Comparison of ENCODE assay signal across 28 cellular contexts in genomic region chr2:162828545-162828944, GRCh38. TPM values are rescaled to one million over a fixed set of nuclear protein-coding genes. Genes with fewer than 3 reads are reported as not detected.
A peak's percentile ranks its signal among the peaks of the same experiment; 100 is the strongest.
DNase-seq lines count a peak whose midpoint lies in the region; ATAC-seq and TF ChIP-seq lines count a peak whose summit lies in the region.
"Had no signal": no experiment of that assay in that cellular context is flagged by ENCODE, and none has a peak within 500 bp of the region (broad histone marks: within the 10 kb centered on the region; RNA-seq: fewer than 3 reads in every experiment).

No MANE protein-coding gene starts in this region.

- H3K27ac ChIP-seq in PC-3 (ENCODE audit: low read length), result no peak overlapping the region
- H3K27ac ChIP-seq in H9 (ENCODE audit: insufficient read length, low read depth, low read length), result no peak overlapping the region
- H3K27ac ChIP-seq: ascending aorta, ovary, thoracic aorta had no signal

- no peaks in the 10 kb centered on the region for H3K23me2 ChIP-seq in H9 (ENCODE audit: insufficient read length, low read depth, low read length, poor library complexity, severe bottlenecking)

- H3K79me2 ChIP-seq in PC-3 (ENCODE audit: low read length) (no peaks in the 10 kb centered on the region), H9 (ENCODE audit: insufficient read depth, low read length) (no peaks in the 10 kb centered on the region)

- no peak overlapping the region for H2BK15ac ChIP-seq in H9 (ENCODE audit: low read depth, low read length)

- no peak overlapping the region for H2AK5ac ChIP-seq in H9 (ENCODE audit: insufficient read length, low read length)

- no peak overlapping the region for H3K4me3 ChIP-seq in PC-3 (ENCODE audit: low read length)
- H3K4me3 ChIP-seq: ascending aorta, ovary, thoracic aorta had no signal

- H3K27ac Mint-ChIP-seq in H9, result no peak overlapping the region
- H3K27ac Mint-ChIP-seq: activated naive CD8-positive, alpha-beta T cell; activated T-helper 2 cell treated with anti-CD3 and anti-CD28 coated beads, Interferon-gamma antibody, Interleukin-2, Interleukin-4, amounts not matched to agents 10 μg/mL and 5 μg/mL and 100 μg/mL, durations not matched to agents 14 hours and 24 hours and 36 hours; natural killer cell treated with Interleukin-12 subunit alpha and Interleukin-12 subunit beta and Interleukin-15 and Interleukin-18, amount 100 ng/mL, for 72 hours had no signal

- H2AFZ ChIP-seq in PC-3 (ENCODE audit: low read length) (no peak overlapping the region), H9 (ENCODE audit: low read length) (no peak overlapping the region)

- no peak overlapping the region for H3K18ac ChIP-seq in H9 (ENCODE audit: insufficient read length, low read depth, low read length)

- H3K4me1 ChIP-seq in PC-3 (ENCODE audit: insufficient read depth, low read length) (no peaks in the 10 kb centered on the region), H9 (ENCODE audit: insufficient read depth, low read length) (peaks cover 2% of the 10 kb centered on the region; the same call in 1 of the 2 replicates)
- H3K4me1 ChIP-seq: ascending aorta, BE2C had no signal

- no peaks in the 10 kb centered on the region for H3K79me1 ChIP-seq in H9 (ENCODE audit: insufficient read depth, low read depth, low read length, poor library complexity, severe bottlenecking)

- CTCF ChIA-PET in PC-3 (lab: Charles Lee), result no interaction called here

- no peak overlapping the region for H3K23ac ChIP-seq in H9 (ENCODE audit: insufficient read length, low read depth, low read length)

- no peak overlapping the region for H2BK5ac ChIP-seq in H9 (ENCODE audit: insufficient read length, low read length)

- no peak overlapping the region for H2BK120ac ChIP-seq in H9 (ENCODE audit: low read depth, low read length, poor library complexity, severe bottlenecking)

- no peaks in the 10 kb centered on the region for H3K9me2 ChIP-seq in PC-3 (replicated peaks; ENCODE audit: low read length)

- H2BK12ac ChIP-seq in H9 (ENCODE audit: insufficient read length, low read depth, low read length), result no peak overlapping the region

- no peak overlapping the region for H4K5ac ChIP-seq in H9 (ENCODE audit: insufficient read length, low read depth, low read length)

- POLR2A ChIA-PET in PC-3 (lab: Charles Lee; ENCODE audit: unreplicated experiment), result no interaction called here

- H3T11ph ChIP-seq in H9 (ENCODE audit: low read length), result no peak overlapping the region

- ATAC-seq in PC-3 (no peak), HG02763 (IDR thresholded peaks at IDR 0.05; ENCODE audit: unreplicated experiment) (no peak), GM18517 (IDR thresholded peaks at IDR 0.05; ENCODE audit: unreplicated experiment) (no peak), HG03460 (IDR thresholded peaks at IDR 0.05; ENCODE audit: unreplicated experiment) (no peak)
- ATAC-seq: natural killer cell treated with Interleukin-12 subunit alpha and Interleukin-12 subunit beta and Interleukin-15 and Interleukin-18, amount 100 ng/mL, for 72 hours; right cardiac atrium had no signal

- H2BK20ac ChIP-seq in H9 (ENCODE audit: low read depth, low read length, poor library complexity, severe bottlenecking), result no peak overlapping the region

- H3K4me2 ChIP-seq in PC-3 (ENCODE audit: low read length), result no peak overlapping the region
- no peak overlapping the region for H3K4me2 ChIP-seq in H9 (ENCODE audit: insufficient read depth, insufficient read length, low read length)

- intact Hi-C loops in PC-3 (cut with micrococcal nuclease), result no loop called here

- no peak overlapping the region for H3K4ac ChIP-seq in H9 (ENCODE audit: low read depth, low read length)

- no peaks in the 10 kb centered on the region for H3K36me3 Mint-ChIP-seq in H9 (ENCODE audit: insufficient read depth in 1 of 3, low read depth in 3 of 3)
- H3K36me3 Mint-ChIP-seq: activated naive CD8-positive, alpha-beta T cell; natural killer cell treated with Interleukin-12 subunit alpha and Interleukin-12 subunit beta and Interleukin-15 and Interleukin-18, amount 100 ng/mL, for 72 hours had no signal

- peaks cover 13% of the 10 kb centered on the region; the same call in 1 of the 2 replicates for H3K27me3 ChIP-seq in PC-3 (ENCODE audit: low read length)
- H3K27me3 ChIP-seq in H9 (ENCODE audit: insufficient read depth, low read length), result no peaks in the 10 kb centered on the region
- H3K27me3 ChIP-seq: ascending aorta, BE2C, ovary had no signal

- WGBS in H9 (ENCODE audit: extremely low coverage, insufficient read length, low lambda C conversion rate), result no CpG with 5 or more reads among the region's 2 CpGs

- H4K8ac ChIP-seq in H9 (replicated peaks; ENCODE audit: insufficient read length, low read depth, low read length), result no peak overlapping the region

- H3K14ac ChIP-seq in H9 (ENCODE audit: insufficient read depth, low read length), result no peak overlapping the region

- H3K9me3 Mint-ChIP-seq in H9, result no peaks in the 10 kb centered on the region
- H3K9me3 Mint-ChIP-seq: activated T-helper 2 cell treated with anti-CD3 and anti-CD28 coated beads, Interferon-gamma antibody, Interleukin-2, Interleukin-4, amounts not matched to agents 10 μg/mL and 5 μg/mL and 100 μg/mL, durations not matched to agents 14 hours and 24 hours and 36 hours had no signal

- no peak overlapping the region for H3K56ac ChIP-seq in H9 (ENCODE audit: insufficient read length, low read depth, low read length)

- no peaks in the 10 kb centered on the region for H4K20me1 ChIP-seq in PC-3 (ENCODE audit: low read length)
- no peaks in the 10 kb centered on the region for H4K20me1 ChIP-seq in H9 (ENCODE audit: control insufficient read depth, insufficient read depth, insufficient read length)

- peaks cover 7 to 8% of the 10 kb centered on the region in 2 experiments for H3K4me1 Mint-ChIP-seq in H9

- no peak overlapping the region for H3K4me3 Mint-ChIP-seq in H9
- H3K4me3 Mint-ChIP-seq: activated naive CD8-positive, alpha-beta T cell; natural killer cell treated with Interleukin-12 subunit alpha and Interleukin-12 subunit beta and Interleukin-15 and Interleukin-18, amount 100 ng/mL, for 72 hours had no signal

- peaks cover 3% of the 10 kb centered on the region; the same call in 1 of the 2 replicates for H3K27me3 Mint-ChIP-seq in H9 (ENCODE audit: low read depth)
- H3K27me3 Mint-ChIP-seq: activated naive CD8-positive, alpha-beta T cell; natural killer cell treated with Interleukin-12 subunit alpha and Interleukin-12 subunit beta and Interleukin-15 and Interleukin-18, amount 100 ng/mL, for 72 hours had no signal

- H3K9ac ChIP-seq in PC-3 (ENCODE audit: low read length) (no peak overlapping the region), H9 (ENCODE audit: extremely low read depth, insufficient read length, low read length) (no peak overlapping the region)

- BruUV-seq in PC-3 (replicated peaks; lab: Mats Ljungman, UMichigan), result no TSS peak

- H3K9me3 ChIP-seq in PC-3 (ENCODE audit: low read length) (no peaks in the 10 kb centered on the region), H9 (ENCODE audit: control insufficient read depth, low read depth, low read length) (no peaks in the 10 kb centered on the region)
- H3K9me3 ChIP-seq: ascending aorta, BE2C, ovary, thoracic aorta had no signal

- H3K36me3 ChIP-seq in PC-3 (ENCODE audit: low read depth, low read length), result no peaks in the 10 kb centered on the region
- H3K36me3 ChIP-seq: ascending aorta, BE2C, ovary, thoracic aorta had no signal

- DNase-seq in COLO668 (lab: John Stamatoyannopoulos, UW; ENCODE audit: unreplicated experiment) (peak; percentile 33), HT1080 (ENCODE audit: low read depth) (peak; percentile 4), PC-3 (peak; percentile 14), inferior parietal cortex (ENCODE audit: extremely low spot score) (peak; percentile 40), H9 (no peak)
- DNase-seq: activated CD4-positive, alpha-beta T cell treated with anti-CD3 and anti-CD28 coated beads, Interleukin-2, amount 50 U/mL, for 4 hours; activated CD4-positive, CD25-positive, alpha-beta regulatory T cell; BE2C; cerebellar nuclear complex; DMS79 treated with DMSO at 0.1 percent for 48 hours; foreskin fibroblast; NCI-H146; NCI-H446; ovary; right cardiac atrium; SIG-M5; stimulated activated CD4-positive, alpha-beta T cell treated with anti-CD3 and anti-CD28 coated beads, Interleukin-4, amount 100 ng/mL, for 4 hours; stimulated activated naive CD4-positive, alpha-beta T cell treated with Interleukin-2 at 50 U/mL for 16 hours; SW 1271 had no signal

- H3F3A ChIP-seq in PC-3 (ENCODE audit: low read length, unreplicated experiment), result no peaks in the 10 kb centered on the region

- TF ChIP-seq CTCF in PC-3 (conservative IDR thresholded peaks at IDR 0.05; ENCODE audit: low read depth, low read length) (no peak), H9 (conservative IDR thresholded peaks at IDR 0.05) (no peak)

- no peak overlapping the region for H4K91ac ChIP-seq in H9 (ENCODE audit: insufficient read length, low read depth, low read length)

RNA-seq across cellular contexts. Expression of gene KCNH7, which starts 10.0 kb away (rescaled TPM):
- total RNA-seq in HT1080 (2014; rRNA removed; shearing (Covaris generic)), result not detected in 2 replicates
- 0.06 TPM in 1 of 2 replicates, not detected in the other for polyA plus RNA-seq in HT1080 (2015; cell fraction: cytosol; rRNA removed)
- polyA plus RNA-seq in HT1080 (2015; cell fraction: nucleus; rRNA removed), result not detected in 2 replicates
- total RNA-seq in PC-3 (2014; rRNA removed) (not detected in 2 replicates), H9 (2021) (0.09 TPM in 1 of 2 replicates, not detected in the other)
- total RNA-seq: activated T-helper 2 cell treated with anti-CD3 and anti-CD28 coated beads, Interferon-gamma antibody, Interleukin-2, Interleukin-4, amounts not matched to agents 10 μg/mL and 5 μg/mL and 100 μg/mL, durations not matched to agents 14 hours and 24 hours and 36 hours; ascending aorta; lower leg skin; natural killer cell treated with Interleukin-12 subunit alpha and Interleukin-12 subunit beta and Interleukin-15 and Interleukin-18, amount 100 ng/mL, for 72 hours; ovary; thoracic aorta had no signal
- polyA plus RNA-seq: ovary had no signal
